In the genomic region with DNA sequence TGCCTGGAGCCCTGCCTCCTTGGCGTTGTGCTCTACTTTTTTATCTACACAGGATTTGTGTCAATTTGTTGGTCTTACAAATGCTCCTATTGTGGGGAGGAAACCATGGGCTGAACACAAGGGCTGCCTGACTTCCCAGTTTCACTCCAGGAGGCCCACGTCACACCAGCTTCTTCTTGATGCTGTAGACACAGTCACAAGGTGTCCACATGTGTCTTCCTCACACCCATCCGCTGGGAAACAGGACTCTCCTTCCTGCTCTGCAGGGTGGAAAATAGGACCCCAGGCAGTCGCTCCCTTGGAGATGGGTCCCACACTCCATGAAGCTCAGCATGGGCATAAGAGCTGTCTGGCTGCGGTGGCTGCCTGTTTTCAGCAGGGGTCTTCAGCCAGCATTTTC, we compare ENCODE assay signal across 1 cellular context.
TF ChIP-seq lines count a peak whose summit lies in the region.

No MANE protein-coding gene starts in this region.

TF ChIP-seq in IMR-90, 13 proteins besides CTCF, POLR2A, EP300 and RAD21 (continued from another document):
- TF ChIP-seq FOS (IDR thresholded peaks at IDR 0.05; ENCODE audit: low read depth, low read length) (no peak), SMC3 (IDR thresholded peaks at IDR 0.05; ENCODE audit: low read depth, low read length) (no peak), CHD1 (IDR thresholded peaks at IDR 0.05; ENCODE audit: low read depth, low read length) (no peak)
